In genomic region chr6:79672631-79673065, GRCh38 we compare ENCODE assay signal across 8 cellular contexts. TPM values are rescaled to one million over a fixed set of nuclear protein-coding genes. Genes with fewer than 3 reads are reported as not detected.
DNase-seq lines count a peak whose midpoint lies in the region; TF ChIP-seq lines count a peak whose summit lies in the region.

No MANE protein-coding gene starts in this region.

- H3K27ac ChIP-seq in brain microvascular endothelial cell, result peak overlapping the region; percentile 21
- H3K27ac ChIP-seq in CD4-positive, alpha-beta memory T cell (ENCODE audit: low read depth, low read length), result no peak overlapping the region

- POLR2A ChIA-PET in CD4-positive, alpha-beta memory T cell (lab: Charles Lee; ENCODE audit: partially characterized antibody), result interaction anchor here (1.0 kb wide), 1 partner anchor 9 kb away, joined by 3 read pairs; no protein-coding TSS in a partner anchor

- H3K4me1 ChIP-seq in CD4-positive, alpha-beta memory T cell (ENCODE audit: insufficient read depth, low read length), result peaks cover 25% of the 10 kb centered on the region

- H3K9me3 ChIP-seq in CD4-positive, alpha-beta memory T cell (ENCODE audit: control insufficient read depth in 1 of 2, low read length in 2 of 2), result no peaks in the 10 kb centered on the region

- H3K4me3 ChIP-seq in brain microvascular endothelial cell (ENCODE audit: low read depth, low read length), result no peak overlapping the region
- no peak overlapping the region for H3K4me3 ChIP-seq in CD4-positive, alpha-beta memory T cell (ENCODE audit: low read length in 2 of 2)

- intact Hi-C loops in CD4-positive, alpha-beta memory T cell (cut with micrococcal nuclease), result loop anchor here (1.0 to 10.0 kb wide), 3 partner anchors 102 to 595 kb away; partner anchors contain the start of genes HMGN3 and PHIP

- peaks cover 0 to 6% (median 1%) of the 10 kb centered on the region in 8 donors for H3K9me3 Mint-ChIP-seq in CD4-positive, alpha-beta memory T cell

- H3K36me3 Mint-ChIP-seq in CD4-positive, alpha-beta memory T cell, result no peaks in the 10 kb centered on the region

- CTCF ChIA-PET in CD4-positive, alpha-beta memory T cell (lab: Charles Lee; ENCODE audit: partially characterized antibody), result interaction anchor here (0.9 to 3.9 kb wide), 10 partner anchors 9 to 106 kb away, joined by 3 to 26 read pairs (median 4); partner anchors contain the start of gene SH3BGRL2

- peak; percentile 70 for TF ChIP-seq CTCF in brain microvascular endothelial cell (IDR thresholded peaks at IDR 0.05; ENCODE audit: low read depth, low read length, missing control alignments)

- DNase-seq in NCI-H748 (lab: John Stamatoyannopoulos, UW; ENCODE audit: unreplicated experiment) (peak; percentile 30), NCI-H748 treated with DMSO at 0.1 percent for 48 hours (lab: John Stamatoyannopoulos, UW) (no peak), M059J (ENCODE audit: low read depth) (peak; percentile 42), brain microvascular endothelial cell (peak; percentile 8), myocyte (ENCODE audit: low read depth) (peak; percentile 24), hypothalamus (lab: John Stamatoyannopoulos, UW) (no peak), GOT3 (lab: John Stamatoyannopoulos, UW) (no peak)
- no peak for DNase-seq in CD4-positive, alpha-beta memory T cell

- H3K4me1 Mint-ChIP-seq in CD4-positive, alpha-beta memory T cell, result peaks cover 12 to 27% (median 18%) of the 10 kb centered on the region in 4 donors

- H3K27ac Mint-ChIP-seq in CD4-positive, alpha-beta memory T cell, result peak overlapping the region in 2 of 7 donors; percentile 6 to 11

- H3K4me3 Mint-ChIP-seq in CD4-positive, alpha-beta memory T cell, result no peak overlapping the region

- H3K36me3 ChIP-seq in brain microvascular endothelial cell (replicated peaks), result no peaks in the 10 kb centered on the region
- no peaks in the 10 kb centered on the region for H3K36me3 ChIP-seq in CD4-positive, alpha-beta memory T cell (ENCODE audit: insufficient read depth, low read length)

- no peaks in the 10 kb centered on the region for H3K27me3 ChIP-seq in brain microvascular endothelial cell (replicated peaks)
- no peaks in the 10 kb centered on the region for H3K27me3 ChIP-seq in CD4-positive, alpha-beta memory T cell (ENCODE audit: insufficient read depth, low read length)

- in situ Hi-C loops in brain microvascular endothelial cell (cut with HindIII; ENCODE audit: low pct_ligation_motif_present, low sequenced_read_pairs), result no loop called here

- no peaks in the 10 kb centered on the region for H3K27me3 Mint-ChIP-seq in CD4-positive, alpha-beta memory T cell

RNA-seq across cellular contexts. Expression of gene SH3BGRL2, which starts 41.5 kb away (rescaled TPM):
- 6.4 and 9.8 TPM in 2 replicates for total RNA-seq in M059J (2014; rRNA removed; shearing (Covaris generic))
- total RNA-seq in myocyte, result 4.0 and 8.2 TPM in 2 replicates
- 3.9 TPM for polyA plus RNA-seq in myocyte (2012)
- under 1 TPM; 0.41 to 0.50 TPM for total RNA-seq in CD4-positive, alpha-beta memory T cell
- under 1 TPM; 0.07 to 0.15 TPM for polyA plus RNA-seq in CD4-positive, alpha-beta memory T cell

Comparison
In these comparisons a context has a peak if more than half of its experiments do, and no peak if none do; other contexts are left out.
1. DNase-seq: peak in NCI-H748 (single experiment), M059J (single experiment), brain microvascular endothelial cell (single experiment) and myocyte (single experiment); none in NCI-H748 treated with DMSO at 0.1 percent for 48 hours (single experiment), hypothalamus (0 of 51), CD4-positive, alpha-beta memory T cell (0 of 5) and GOT3 (single experiment).